Comparison of ENCODE assay signal across 19 cellular contexts in genomic region chr18:59047992-59048363, GRCh38.
DNase-seq lines count a peak whose midpoint lies in the region; ATAC-seq and TF ChIP-seq lines count a peak whose summit lies in the region.
"Had no signal": no experiment of that assay in that cellular context is flagged by ENCODE, and none has a peak within 500 bp of the region (broad histone marks: within the 10 kb centered on the region; RNA-seq: fewer than 3 reads in every experiment).

No MANE protein-coding gene starts in this region.

- no peak overlapping the region for H3K18ac ChIP-seq in H9 (ENCODE audit: insufficient read length, low read depth, low read length)

- H3T11ph ChIP-seq in H9 (ENCODE audit: low read length), result no peak overlapping the region

- H2BK120ac ChIP-seq in H9 (ENCODE audit: low read depth, low read length, poor library complexity, severe bottlenecking), result no peak overlapping the region

- no peak overlapping the region for H2BK5ac ChIP-seq in H9 (ENCODE audit: insufficient read length, low read length)

- peaks cover 1% of the 10 kb centered on the region; the same call in 1 of the 2 replicates for H3K27me3 Mint-ChIP-seq in H9 (ENCODE audit: low read depth)
- H3K27me3 Mint-ChIP-seq: B cell had no signal

- H4K20me1 ChIP-seq in H9 (ENCODE audit: control insufficient read depth, insufficient read depth, insufficient read length), result no peaks in the 10 kb centered on the region
- H4K20me1 ChIP-seq: BLaER1 treated with 17β-estradiol and CSF1 and Interleukin-3, amounts not matched to agents 10 nM and 100 nM had no signal

- H2AK5ac ChIP-seq in H9 (ENCODE audit: insufficient read length, low read length), result no peak overlapping the region

- no peaks in the 10 kb centered on the region for H3K27me3 ChIP-seq in heart left ventricle
- no peaks in the 10 kb centered on the region for H3K27me3 ChIP-seq in WERI-Rb-1 (ENCODE audit: insufficient read depth, low read depth, severe bottlenecking)
- no peaks in the 10 kb centered on the region for H3K27me3 ChIP-seq in prostate gland (replicated peaks; ENCODE audit: insufficient read depth)
- H3K27me3 ChIP-seq in H9 (ENCODE audit: insufficient read depth, low read length), result no peaks in the 10 kb centered on the region
- H3K27me3 ChIP-seq in sigmoid colon, result no peaks in the 10 kb centered on the region
- H3K27me3 ChIP-seq: BLaER1 treated with 17β-estradiol and CSF1 and Interleukin-3, amounts not matched to agents 10 nM and 100 nM had no signal

- peaks cover 31 to 36% of the 10 kb centered on the region in 2 experiments for H3K4me1 Mint-ChIP-seq in H9

- H3K36me3 Mint-ChIP-seq in H9 (ENCODE audit: insufficient read depth in 1 of 3, low read depth in 3 of 3), result no peaks in the 10 kb centered on the region; a peak in 1 of 7 replicates
- H3K36me3 Mint-ChIP-seq: CD8-positive, alpha-beta T cell had no signal

- H3K9ac ChIP-seq in H9 (ENCODE audit: extremely low read depth, insufficient read length, low read length), result no peak overlapping the region
- H3K9ac ChIP-seq: BLaER1 treated with 17β-estradiol and CSF1 and Interleukin-3, amounts not matched to agents 10 nM and 100 nM had no signal

- H3K4me3 Mint-ChIP-seq in H9, result no peak overlapping the region
- H3K4me3 Mint-ChIP-seq: B cell; CD4-positive, alpha-beta T cell; CD8-positive, alpha-beta T cell had no signal

- H3K79me1 ChIP-seq in H9 (ENCODE audit: insufficient read depth, low read depth, low read length, poor library complexity, severe bottlenecking), result no peaks in the 10 kb centered on the region

- no peak overlapping the region for H2AFZ ChIP-seq in H9 (ENCODE audit: low read length)

- H3K36me3 ChIP-seq in heart left ventricle (no peaks in the 10 kb centered on the region), WERI-Rb-1 (no peaks in the 10 kb centered on the region), prostate gland (no peaks in the 10 kb centered on the region), sigmoid colon (no peaks in the 10 kb centered on the region)
- H3K36me3 ChIP-seq: BLaER1 treated with 17β-estradiol and CSF1 and Interleukin-3, amounts not matched to agents 10 nM and 100 nM had no signal

- no peak overlapping the region for H3K4ac ChIP-seq in H9 (ENCODE audit: low read depth, low read length)

- TF ChIP-seq POLR2A in heart left ventricle (IDR thresholded peaks at IDR 0.05), result no peak
- no peak for TF ChIP-seq POLR2A in prostate gland (IDR thresholded peaks at IDR 0.05)
- TF ChIP-seq POLR2A in sigmoid colon (IDR thresholded peaks at IDR 0.05), result no peak

- H3K27ac Mint-ChIP-seq in H9, result peak overlapping the region in 1 of 3 experiments; percentile 42; a peak in 1 of 7 replicates
- H3K27ac Mint-ChIP-seq: B cell; CD4-positive, alpha-beta T cell; CD8-positive, alpha-beta T cell had no signal

- 92 to 96% (median 95%) methylated on average over 9 of the region's 9 CpGs for WGBS in heart left ventricle, 4 donors
- WGBS in prostate gland, result 77% methylated on average over 9 of the region's 9 CpGs
- no CpG with 5 or more reads among the region's 9 CpGs for WGBS in H9 (ENCODE audit: extremely low coverage, insufficient read length, low lambda C conversion rate)
- WGBS in sigmoid colon, 2 donors, result 86 to 91% methylated on average over 9 of the region's 9 CpGs

- H3K23me2 ChIP-seq in H9 (ENCODE audit: insufficient read length, low read depth, low read length, poor library complexity, severe bottlenecking), result no peaks in the 10 kb centered on the region

- ATAC-seq in heart left ventricle, result no peak
- ATAC-seq: CD8-positive, alpha-beta T cell had no signal

- H4K8ac ChIP-seq in H9 (replicated peaks; ENCODE audit: insufficient read length, low read depth, low read length), result no peak overlapping the region

- no peak overlapping the region for H2BK12ac ChIP-seq in H9 (ENCODE audit: insufficient read length, low read depth, low read length)

- no peak overlapping the region for H3K4me2 ChIP-seq in H9 (ENCODE audit: insufficient read depth, insufficient read length, low read length)
- H3K4me2 ChIP-seq: A549; BLaER1 treated with 17β-estradiol and CSF1 and Interleukin-3, amounts not matched to agents 10 nM and 100 nM had no signal

- H3K27ac ChIP-seq in heart left ventricle (no peak overlapping the region), WERI-Rb-1 (peak overlapping the region; percentile 46), prostate gland (peak overlapping the region; percentile 7 to 95), H9 (ENCODE audit: insufficient read length, low read depth, low read length) (no peak overlapping the region), sigmoid colon (no peak overlapping the region)
- H3K27ac ChIP-seq: 22Rv1; BLaER1 treated with 17β-estradiol and CSF1 and Interleukin-3, amounts not matched to agents 10 nM and 100 nM; C4-2B had no signal

- H3K4me1 ChIP-seq in heart left ventricle (peaks cover 0 to 7% (median under 1%) of the 10 kb centered on the region in 12 donors), prostate gland (replicated peaks) (peaks cover 7% of the 10 kb centered on the region), H9 (ENCODE audit: insufficient read depth, low read length) (peaks cover 2% of the 10 kb centered on the region; the same call in 1 of the 2 replicates), sigmoid colon (peaks cover 0 to under 1% (median 0%) of the 10 kb centered on the region in 4 donors)
- H3K4me1 ChIP-seq: Caco-2 had no signal

- H2BK15ac ChIP-seq in H9 (ENCODE audit: low read depth, low read length), result no peak overlapping the region

- no peak overlapping the region for H3K56ac ChIP-seq in H9 (ENCODE audit: insufficient read length, low read depth, low read length)

- H3K9me3 ChIP-seq in heart left ventricle, result no peaks in the 10 kb centered on the region
- no peaks in the 10 kb centered on the region for H3K9me3 ChIP-seq in WERI-Rb-1 (ENCODE audit: severe bottlenecking)
- H3K9me3 ChIP-seq in prostate gland, result no peaks in the 10 kb centered on the region
- no peaks in the 10 kb centered on the region for H3K9me3 ChIP-seq in H9 (ENCODE audit: control insufficient read depth, low read depth, low read length)
- H3K9me3 ChIP-seq in sigmoid colon, result no peaks in the 10 kb centered on the region
- H3K9me3 ChIP-seq: A549; BLaER1 treated with 17β-estradiol and CSF1 and Interleukin-3, amounts not matched to agents 10 nM and 100 nM; Caco-2 had no signal

- intact Hi-C loops in cardiac septum (cut with DNase I), result no loop called here
- intact Hi-C loops in heart left ventricle (cut with DNase I), result no loop called here
- intact Hi-C loops in prostate gland (cut with DNase I), result no loop called here
- intact Hi-C loops in sigmoid colon (cut with DNase I), result no loop called here

- DNase-seq in cardiac septum (ENCODE audit: low spot score) (peak; percentile 50), heart left ventricle (no peak), WERI-Rb-1 (no peak), prostate gland (ENCODE audit: low spot score) (no peak), H9 (no peak), GM19240 (ENCODE audit: insufficient read length, low spot score) (no peak), sigmoid colon (no peak)
- DNase-seq: AML-193; Caco-2; Calu3; CD4-positive, alpha-beta T cell; CD8-positive, alpha-beta T cell; DMS79 treated with DMSO at 0.1 percent for 48 hours; GF-D8 had no signal

- H2BK20ac ChIP-seq in H9 (ENCODE audit: low read depth, low read length, poor library complexity, severe bottlenecking), result no peak overlapping the region

- H4K5ac ChIP-seq in H9 (ENCODE audit: insufficient read length, low read depth, low read length), result no peak overlapping the region

- no peak for TF ChIP-seq EP300 in sigmoid colon (IDR thresholded peaks at IDR 0.05)

- H4K91ac ChIP-seq in H9 (ENCODE audit: insufficient read length, low read depth, low read length), result no peak overlapping the region

- H3K23ac ChIP-seq in H9 (ENCODE audit: insufficient read length, low read depth, low read length), result no peak overlapping the region

- no peaks in the 10 kb centered on the region for H3K79me2 ChIP-seq in H9 (ENCODE audit: insufficient read depth, low read length)

- H3K4me3 ChIP-seq in heart left ventricle (no peak overlapping the region), WERI-Rb-1 (ENCODE audit: low read depth, low read length) (no peak overlapping the region), prostate gland (no peak overlapping the region), sigmoid colon (no peak overlapping the region)
- H3K4me3 ChIP-seq: A549; BLaER1 treated with 17β-estradiol and CSF1 and Interleukin-3, amounts not matched to agents 10 nM and 100 nM had no signal

- no peaks in the 10 kb centered on the region; a peak in 1 of 5 replicates for H3K9me3 Mint-ChIP-seq in H9
- H3K9me3 Mint-ChIP-seq: CD4-positive, alpha-beta T cell; CD8-positive, alpha-beta T cell had no signal

- H3K14ac ChIP-seq in H9 (ENCODE audit: insufficient read depth, low read length), result no peak overlapping the region

- TF ChIP-seq CTCF in heart left ventricle (IDR thresholded peaks at IDR 0.05), result no peak
- TF ChIP-seq CTCF in WERI-Rb-1 (IDR thresholded peaks at IDR 0.05; ENCODE audit: low read depth, low read length), result no peak
- no peak for TF ChIP-seq CTCF in prostate gland (IDR thresholded peaks at IDR 0.05)
- no peak for TF ChIP-seq CTCF in H9 (conservative IDR thresholded peaks at IDR 0.05)
- TF ChIP-seq CTCF in sigmoid colon (IDR thresholded peaks at IDR 0.05), result no peak

Comparison
In these comparisons a context has a peak if more than half of its experiments do, and no peak if none do; other contexts are left out.
1. H3K27ac ChIP-seq: peak in WERI-Rb-1 (single experiment) and prostate gland (2 of 2); none in heart left ventricle (0 of 12), H9 (single experiment) and sigmoid colon (0 of 4).